ENCODE assay signal across 8 cellular contexts in the genomic region with DNA sequence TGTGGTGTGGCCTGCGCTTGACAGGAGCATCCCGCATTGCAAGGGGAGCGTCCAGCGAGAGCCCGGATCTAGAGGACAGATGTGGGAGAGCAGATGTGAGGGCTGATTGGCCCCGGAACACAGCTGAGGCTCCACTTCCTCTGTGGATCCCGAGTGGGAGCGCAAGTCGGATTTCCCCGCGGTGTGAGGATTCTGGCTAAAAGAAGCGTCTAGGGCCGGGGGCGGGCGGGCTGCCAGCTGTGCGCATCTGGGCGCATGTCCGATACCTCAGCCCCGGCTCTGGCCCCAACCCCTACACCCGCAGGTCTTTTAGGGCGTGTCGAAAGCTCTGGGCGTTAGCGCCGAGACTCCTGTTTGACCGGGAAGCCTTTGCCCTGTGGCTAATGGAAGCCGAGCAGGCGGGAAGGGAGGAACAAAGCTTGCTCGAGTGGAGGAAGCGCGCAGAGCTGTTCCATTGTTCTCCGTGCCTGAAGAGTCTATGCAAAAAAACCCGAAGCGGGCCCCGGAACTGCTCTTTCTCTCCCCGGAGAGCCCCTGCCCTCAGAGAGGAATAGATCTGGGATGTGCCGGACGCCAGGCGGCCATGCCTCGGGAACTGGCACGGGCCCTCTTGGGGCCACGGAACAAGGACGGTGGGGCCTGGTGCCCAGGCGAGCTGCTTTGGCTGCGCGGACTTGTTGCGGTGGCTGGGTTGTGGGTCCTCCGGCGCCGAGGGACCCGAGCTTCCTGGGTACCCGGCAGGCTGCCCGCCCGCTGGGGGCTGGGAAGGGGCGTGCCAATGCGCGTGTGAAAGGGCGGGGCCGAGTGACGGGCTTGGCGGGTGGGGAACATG.
DNase-seq lines count a peak whose midpoint lies in the region; ATAC-seq and TF ChIP-seq lines count a peak whose summit lies in the region.

No MANE protein-coding gene starts in this region.

- H3K4me3 Mint-ChIP-seq in neural progenitor cell: peak overlapping the region; percentile 93

- H3K4me2 ChIP-seq in IMR-90 (ENCODE audit: low read depth, low read length): peak overlapping the region; percentile 87
- H3K4me2 ChIP-seq in neural progenitor cell: peak overlapping the region; percentile 90

- peak overlapping the region; percentile 91 for H3K4me3 ChIP-seq in AG04450 (ENCODE audit: low read depth, low read length)
- H3K4me3 ChIP-seq in IMR-90 (ENCODE audit: insufficient read depth, low read depth, low read length): peak overlapping the region; percentile 67
- H3K4me3 ChIP-seq in neural progenitor cell: peak overlapping the region; percentile 58

- H3K9me1 ChIP-seq in IMR-90 (ENCODE audit: insufficient read depth, low read length): peaks cover 40% of the 10 kb centered on the region

- H3F3A ChIP-seq in neural progenitor cell (ENCODE audit: low read depth): peaks cover 23% of the 10 kb centered on the region

- H2AFZ ChIP-seq in IMR-90 (replicated peaks; ENCODE audit: low read length, poor library complexity) (peak overlapping the region; percentile 72), neural progenitor cell (replicated peaks) (peak overlapping the region; percentile 92)

- H2BK15ac ChIP-seq in IMR-90 (ENCODE audit: low read depth, low read length): no peak overlapping the region

- H2AK5ac ChIP-seq in IMR-90 (ENCODE audit: low read depth, low read length): peak overlapping the region; percentile 82

- H4K20me1 ChIP-seq in IMR-90 (ENCODE audit: insufficient read depth, low read length) (peaks cover 64% of the 10 kb centered on the region), neural progenitor cell (ENCODE audit: low read depth) (peaks cover 32% of the 10 kb centered on the region)

- peak overlapping the region; percentile 85 for H3K9ac ChIP-seq in IMR-90 (ENCODE audit: low read depth, low read length)
- no peak overlapping the region for H3K9ac ChIP-seq in neural progenitor cell

- no peak for TF ChIP-seq RAD21 in IMR-90 (IDR thresholded peaks at IDR 0.05; ENCODE audit: low read length)

- peak overlapping the region; percentile 36 for H4K91ac ChIP-seq in IMR-90 (ENCODE audit: insufficient read depth, low read depth, low read length)

- peaks cover 32 to 83% of the 10 kb centered on the region in 2 experiments for H3K79me1 ChIP-seq in IMR-90 (ENCODE audit: low read depth in 1 of 2, low read length in 2 of 2)

- H3K23ac ChIP-seq in IMR-90 (ENCODE audit: low read depth, low read length): peak overlapping the region; percentile 62

- POLR2A ChIA-PET in AG04450 (lab: Yijun Ruan, JAX) (interaction anchor here (0.6 to 3.6 kb wide), 21 partner anchors 9 to 110 kb away, joined by 3 to 25 read pairs (median 4); no protein-coding TSS in a partner anchor), IMR-90 (lab: Charles Lee; ENCODE audit: unreplicated experiment) (interaction anchor here (0.6 to 2.7 kb wide), 9 partner anchors 9 to 145 kb away, joined by 3 to 20 read pairs (median 3); no protein-coding TSS in a partner anchor)

- peak overlapping the region; percentile 73 for H3K27ac ChIP-seq in AG04450 (ENCODE audit: low read depth, low read length)
- H3K27ac ChIP-seq in IMR-90 (ENCODE audit: insufficient read depth, low read length): peak overlapping the region; percentile 93
- H3K27ac ChIP-seq in foreskin keratinocyte: no peak overlapping the region
- H3K27ac ChIP-seq in neural progenitor cell: no peak overlapping the region

- no peaks in the 10 kb centered on the region for H3K79me2 ChIP-seq in neural progenitor cell (ENCODE audit: low read depth)

- TF ChIP-seq POLR2A in IMR-90 (IDR thresholded peaks at IDR 0.05; ENCODE audit: low read depth, low read length): peak; percentile 54; the same call in 1 of the 2 replicates

- peaks cover 8% of the 10 kb centered on the region for H3K27me3 Mint-ChIP-seq in neural progenitor cell (ENCODE audit: insufficient read depth, low read depth)

- CTCF ChIA-PET in AG04450 (lab: Charles Lee): interaction anchor here (0.6 to 3.3 kb wide), 6 partner anchors 9 to 119 kb away, joined by 3 to 10 read pairs (median 5); no protein-coding TSS in a partner anchor
- CTCF ChIA-PET in IMR-90 (lab: Yijun Ruan, JAX): interaction anchor here (1.0 to 1.9 kb wide), 2 partner anchors 54 to 87 kb away, joined by 3 to 5 read pairs; no protein-coding TSS in a partner anchor

- H2AK9ac ChIP-seq in IMR-90 (replicated peaks; ENCODE audit: low read depth, low read length, poor library complexity): peak overlapping the region; percentile 96

- peak overlapping the region; percentile 61 to 65; a peak in 3 of 4 replicates for H4K8ac ChIP-seq in IMR-90 (ENCODE audit: low read depth in 2 of 2, low read length in 2 of 2)

- TF ChIP-seq CTCF in AG04450 (IDR thresholded peaks at IDR 0.05; ENCODE audit: low read depth, low read length): peak; percentile 21; the same call in 1 of the 2 replicates
- TF ChIP-seq CTCF in IMR-90 (conservative IDR thresholded peaks at IDR 0.05; ENCODE audit: low read depth, low read length): no peak
- no peak for TF ChIP-seq CTCF in foreskin keratinocyte (conservative IDR thresholded peaks at IDR 0.05)
- TF ChIP-seq CTCF in neural progenitor cell (IDR thresholded peaks at IDR 0.05): no peak
- TF ChIP-seq CTCF in GM10266 (IDR thresholded peaks at IDR 0.05; ENCODE audit: control insufficient read depth, insufficient read depth, low read depth, missing control alignments): no peak

- H3K27me3 ChIP-seq in AG04450 (ENCODE audit: control insufficient read depth, insufficient read depth, low read length): no peaks in the 10 kb centered on the region
- H3K27me3 ChIP-seq in IMR-90 (ENCODE audit: control insufficient read depth, insufficient read depth, low read length): no peaks in the 10 kb centered on the region
- H3K27me3 ChIP-seq in foreskin keratinocyte: peaks cover 36% of the 10 kb centered on the region
- peaks cover 72% of the 10 kb centered on the region for H3K27me3 ChIP-seq in neural progenitor cell

- H3K27ac Mint-ChIP-seq in neural progenitor cell: no peak overlapping the region

- H3K18ac ChIP-seq in IMR-90 (ENCODE audit: low read depth, low read length): peak overlapping the region; percentile 21

- no TSS peak for BruUV-seq in IMR-90 (replicated peaks; lab: Mats Ljungman, UMichigan)

- peak overlapping the region; percentile 12; the same call in 1 of the 2 replicates for H4K5ac ChIP-seq in IMR-90 (ENCODE audit: low read depth, low read length)

- DNase-seq in AG04450 (ENCODE audit: low read depth, low spot score) (no peak), IMR-90 (peak; percentile 70), SW480 (ENCODE audit: low spot score) (peak; percentile 39), foreskin keratinocyte (peak; percentile 34 to 65), neural progenitor cell (ENCODE audit: low spot score) (peak; percentile 84), GM10266 (ENCODE audit: extremely low spot score) (no peak)
- no peak for DNase-seq in activated effector memory CD4-positive, alpha-beta T cell treated with Interleukin-2 at 50 U/mL for 16 hours

- H3K56ac ChIP-seq in IMR-90 (ENCODE audit: extremely low read depth, insufficient read depth, low read length): peak overlapping the region; percentile 66

- no peaks in the 10 kb centered on the region for H3K9me3 Mint-ChIP-seq in neural progenitor cell

- in situ Hi-C loops in IMR-90 (cut with MboI; ENCODE audit: low sequenced_read_pairs): loop anchor here (5.0 kb wide), 1 partner anchor 88 kb away; no protein-coding TSS in a partner anchor

- peak overlapping the region; percentile 78 for H2BK120ac ChIP-seq in IMR-90 (ENCODE audit: low read depth, low read length)

- peak overlapping the region; percentile 84 for H3K14ac ChIP-seq in IMR-90 (replicated peaks; ENCODE audit: low read depth, low read length)

- peaks cover 5% of the 10 kb centered on the region for H3K36me3 ChIP-seq in IMR-90 (ENCODE audit: control insufficient read depth, insufficient read depth, low read length)
- H3K36me3 ChIP-seq in neural progenitor cell: no peaks in the 10 kb centered on the region

- peak; percentile 46 for ATAC-seq in IMR-90 (ENCODE audit: low read depth)
- peak; percentile 56 for ATAC-seq in foreskin keratinocyte
- ATAC-seq in GM21619 (IDR thresholded peaks at IDR 0.05; ENCODE audit: unreplicated experiment): no peak

- H3K4me1 ChIP-seq in IMR-90 (ENCODE audit: control insufficient read depth, insufficient read depth, low read length): peaks cover 35% of the 10 kb centered on the region
- H3K4me1 ChIP-seq in foreskin keratinocyte: peaks cover 3% of the 10 kb centered on the region
- peaks cover 40% of the 10 kb centered on the region for H3K4me1 ChIP-seq in neural progenitor cell

- H2BK5ac ChIP-seq in IMR-90 (ENCODE audit: low read depth, low read length, poor library complexity, severe bottlenecking): peak overlapping the region; percentile 66

- no peaks in the 10 kb centered on the region for H3K36me3 Mint-ChIP-seq in neural progenitor cell

- H2BK20ac ChIP-seq in IMR-90 (ENCODE audit: low read depth, low read length): peak overlapping the region; percentile 9; the same call in 1 of the 2 replicates

- H3K9me3 ChIP-seq in AG04450 (ENCODE audit: control insufficient read depth, insufficient read depth, low read length) (no peaks in the 10 kb centered on the region; the same call in 1 of the 2 replicates), IMR-90 (ENCODE audit: control insufficient read depth, insufficient read depth, low read length) (no peaks in the 10 kb centered on the region), neural progenitor cell (ENCODE audit: low read depth) (no peaks in the 10 kb centered on the region)

- intact Hi-C loops in IMR-90 (cut with micrococcal nuclease): loop anchor here (1.0 to 5.0 kb wide), 5 partner anchors 25 to 142 kb away; no protein-coding TSS in a partner anchor

- peak overlapping the region; percentile 71 for H3K4ac ChIP-seq in IMR-90 (ENCODE audit: low read depth, low read length)

- dilution Hi-C loops in IMR-90 (cut with HindIII; ENCODE audit: low sequenced_read_pairs, unreplicated experiment): no loop called here

- H3K4me1 Mint-ChIP-seq in neural progenitor cell: peaks cover 62% of the 10 kb centered on the region

- 3% methylated on average over 20 of the region's 61 CpGs; no CpG with 5 or more reads in 1 of the 2 experiments for WGBS in IMR-90 (ENCODE audit: extremely low coverage in 2 of 2, insufficient read length in 1 of 2), 2 experiments

TF ChIP-seq in IMR-90, 13 proteins besides CTCF, POLR2A, EP300 and RAD21:
- TF ChIP-seq MXI1 (IDR thresholded peaks at IDR 0.05; ENCODE audit: borderline replicate concordance, low read depth, low read length) (peak; percentile 58; the same call in 1 of the 2 replicates), MAZ (IDR thresholded peaks at IDR 0.05; ENCODE audit: borderline replicate concordance, low read depth, low read length) (peak; percentile 70; the same call in 1 of the 2 replicates), SMC3 (IDR thresholded peaks at IDR 0.05; ENCODE audit: low read depth, low read length) (no peak)

Comparison
In these comparisons a context has a peak if more than half of its experiments do, and no peak if none do; other contexts are left out.
1. DNase-seq: peak in IMR-90 (single experiment), SW480 (single experiment), foreskin keratinocyte (2 of 2) and neural progenitor cell (single experiment); none in AG04450 (single experiment), GM10266 (single experiment) and activated effector memory CD4-positive, alpha-beta T cell treated with Interleukin-2 at 50 U/mL for 16 hours (single experiment).
2. H3K27ac ChIP-seq: peak in AG04450 (single experiment) and IMR-90 (single experiment); none in foreskin keratinocyte (single experiment) and neural progenitor cell (single experiment).
3. Peak in every context shown above with its lines, with median percentiles within 50 percentile points of each other: H3K4me3 ChIP-seq.